In the genomic region with DNA sequence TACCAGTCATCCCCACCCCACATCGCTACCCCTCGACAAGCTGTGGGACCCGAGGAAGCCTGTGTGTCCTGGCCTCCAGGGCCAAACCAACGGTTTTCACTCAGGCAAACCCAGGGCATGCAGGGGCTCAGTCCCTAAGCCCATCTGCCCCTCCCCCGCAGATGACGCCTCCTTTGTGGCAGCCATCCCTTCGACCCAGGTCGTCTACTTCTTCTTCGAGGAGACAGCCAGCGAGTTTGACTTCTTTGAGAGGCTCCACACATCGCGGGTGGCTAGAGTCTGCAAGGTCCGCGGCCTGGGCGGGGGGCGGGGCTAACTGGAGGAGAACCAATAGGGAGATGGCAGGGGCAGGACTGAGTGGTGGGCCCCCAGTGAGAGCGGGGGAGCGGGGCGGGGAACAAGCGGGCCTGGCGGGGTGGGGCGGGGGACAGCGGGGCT, we compare ENCODE assay signal across 8 cellular contexts. TPM values are rescaled to one million over a fixed set of nuclear protein-coding genes. Genes with fewer than 3 reads are reported as not detected.
DNase-seq lines count a peak whose midpoint lies in the region; ATAC-seq and TF ChIP-seq lines count a peak whose summit lies in the region.

No MANE protein-coding gene starts in this region.

- H3K4me3 ChIP-seq in SK-N-MC (peak overlapping the region; percentile 65), upper lobe of right lung (peak overlapping the region; percentile 33)

- H3K4me1 ChIP-seq in upper lobe of right lung, result peaks cover 19% of the 10 kb centered on the region

- DNase-seq in ELF-1 (ENCODE audit: low read depth, low spot score), result peak; percentile 69
- no peak for DNase-seq in SK-N-MC (ENCODE audit: low read depth, low spot score)
- DNase-seq in activated naive CD8-positive, alpha-beta T cell treated with anti-CD3 and anti-CD28 coated beads, Interleukin-2, amount 50 U/mL, for 16 hours (ENCODE audit: low read depth, low spot score), result peak; percentile 48
- peak; percentile 92 for DNase-seq in left ventricle myocardium superior
- peak; percentile 72 for DNase-seq in putamen (ENCODE audit: low spot score)
- peak; percentile 80 for DNase-seq in upper lobe of right lung
- DNase-seq in NCI-H1930 (lab: John Stamatoyannopoulos, UW), result no peak

- H3K27me3 ChIP-seq in upper lobe of right lung, result no peaks in the 10 kb centered on the region

- H3K36me3 ChIP-seq in SK-N-MC (ENCODE audit: insufficient read depth, low read length) (no peaks in the 10 kb centered on the region), upper lobe of right lung (no peaks in the 10 kb centered on the region)

- H3K27ac ChIP-seq in SK-N-MC (no peak overlapping the region), upper lobe of right lung (peak overlapping the region; percentile 63)

- peak; percentile 89 for ATAC-seq in left ventricle myocardium superior
- peak; percentile 68 for ATAC-seq in upper lobe of right lung
- no peak for ATAC-seq in HG03025 (IDR thresholded peaks at IDR 0.05; ENCODE audit: low FRiP score, unreplicated experiment)

- H3K9ac ChIP-seq in SK-N-MC (ENCODE audit: insufficient read length), result no peak overlapping the region

- intact Hi-C loops in left ventricle myocardium superior (cut with micrococcal nuclease) (no loop called here), upper lobe of right lung (cut with DNase I) (no loop called here)

- TF ChIP-seq CTCF in upper lobe of right lung (IDR thresholded peaks at IDR 0.05), result no peak

- H3K9me3 ChIP-seq in SK-N-MC (ENCODE audit: low read depth, low read length) (no peaks in the 10 kb centered on the region), upper lobe of right lung (no peaks in the 10 kb centered on the region)

RNA-seq across cellular contexts. Expression of a gene that starts 7.4 kb away (rescaled TPM):
- total RNA-seq in left ventricle myocardium superior (0.69 TPM), upper lobe of right lung (30.7 TPM)

RNA-seq across cellular contexts. Expression of a gene that starts 33.1 kb away (rescaled TPM):
- total RNA-seq in left ventricle myocardium superior (15.3 TPM), upper lobe of right lung (24.9 TPM)

RNA-seq across cellular contexts. Expression of a gene that starts 46.3 kb away (rescaled TPM):
- total RNA-seq in left ventricle myocardium superior, result 252 TPM
- total RNA-seq in upper lobe of right lung, result 235 TPM

RNA-seq across cellular contexts. Expression of a gene that starts 52.0 kb away (rescaled TPM):
- 65.1 TPM for total RNA-seq in left ventricle myocardium superior
- 47.4 TPM for total RNA-seq in upper lobe of right lung

Comparison
In these comparisons a context has a peak if more than half of its experiments do, and no peak if none do; other contexts are left out.
1. DNase-seq: peak in ELF-1 (single experiment), activated naive CD8-positive, alpha-beta T cell treated with anti-CD3 and anti-CD28 coated beads, Interleukin-2, amount 50 U/mL, for 16 hours (single experiment), left ventricle myocardium superior (single experiment), putamen (single experiment) and upper lobe of right lung (single experiment); none in SK-N-MC (single experiment) and NCI-H1930 (0 of 2).
2. RNA of a gene that starts 7.4 kb away (total RNA-seq): 30.7 TPM in upper lobe of right lung (single experiment); 0.69 TPM in left ventricle myocardium superior (single experiment); every median in the first group is over 10 times any median in the second.